In genomic region chr13:62631614-62632013, GRCh38 we compare ENCODE assay signal across 21 cellular contexts.
"Had no signal": no experiment of that assay in that cellular context is flagged by ENCODE, and none has a peak within 500 bp of the region (broad histone marks: within the 10 kb centered on the region; RNA-seq: fewer than 3 reads in every experiment).

No MANE protein-coding gene starts in this region.

- H3K36me3 ChIP-seq: SJSA1 had no signal

- H3K27ac ChIP-seq: SJSA1, SK-N-MC had no signal

- H3K4me1 ChIP-seq: SJSA1 had no signal

- H3K9me3 ChIP-seq: SJSA1 had no signal

- H3K4me3 ChIP-seq: SJSA1, SK-N-MC had no signal

- FAIRE-seq: HTR-8/SVneo, RCC 7860 had no signal

- H3K27me3 ChIP-seq: SJSA1 had no signal

- DNase-seq: KBM-7, MV-4-11, NCI-H1048, NCI-H1105, NCI-H1417, NCI-H1436 treated with DMSO at 0.1 percent for 48 hours, NCI-H1694, NCI-H187 treated with DMSO at 0.1 percent for 48 hours, NCI-H2029 treated with DMSO at 0.1 percent for 48 hours, NCI-H2171 treated with DMSO at 0.1 percent for 48 hours, NCI-H524, NCI-H526 treated with DMSO at 0.1 percent for 48 hours, NCI-H774, Right ventricle myocardium superior, RPMI8226, SIG-M5, SW 1271 had no signal
